In the genomic region with DNA sequence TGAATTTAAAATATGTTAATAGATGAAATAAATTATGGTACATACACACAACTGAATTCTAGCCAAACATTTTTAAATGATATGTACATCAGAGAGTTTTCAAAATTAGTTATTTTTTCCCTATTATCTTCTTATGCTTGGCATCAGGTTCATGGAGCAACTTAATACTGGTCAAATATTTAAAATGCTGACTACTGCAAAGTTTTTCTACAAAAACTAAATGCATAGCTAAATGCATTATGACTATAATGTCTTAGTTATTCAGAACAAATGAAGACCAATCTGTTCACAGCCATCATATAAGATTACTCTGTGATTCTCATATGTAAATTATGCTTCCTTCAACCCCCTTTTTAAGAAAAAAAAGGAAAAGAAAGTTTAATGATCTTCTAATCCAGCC, we compare ENCODE assay signal across 1 cellular context.
TF ChIP-seq lines count a peak whose summit lies in the region.

No MANE protein-coding gene starts in this region.

TF ChIP-seq in IMR-90, 13 proteins besides CTCF, POLR2A, EP300 and RAD21:
- TF ChIP-seq MAFK (IDR thresholded peaks at IDR 0.05; ENCODE audit: low read depth, low read length): peak; percentile 47
- TF ChIP-seq, protein P1, sequence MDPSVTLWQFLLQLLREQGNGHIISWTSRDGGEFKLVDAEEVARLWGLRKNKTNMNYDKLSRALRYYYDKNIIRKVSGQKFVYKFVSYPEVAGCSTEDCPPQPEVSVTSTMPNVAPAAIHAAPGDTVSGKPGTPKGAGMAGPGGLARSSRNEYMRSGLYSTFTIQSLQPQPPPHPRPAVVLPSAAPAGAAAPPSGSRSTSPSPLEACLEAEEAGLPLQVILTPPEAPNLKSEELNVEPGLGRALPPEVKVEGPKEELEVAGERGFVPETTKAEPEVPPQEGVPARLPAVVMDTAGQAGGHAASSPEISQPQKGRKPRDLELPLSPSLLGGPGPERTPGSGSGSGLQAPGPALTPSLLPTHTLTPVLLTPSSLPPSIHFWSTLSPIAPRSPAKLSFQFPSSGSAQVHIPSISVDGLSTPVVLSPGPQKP (IDR thresholded peaks at IDR 0.05; ENCODE audit: borderline replicate concordance, low read depth, low read length): no peak
